ENCODE assay signal across 18 cellular contexts in genomic region chr19:47510516-47511127, GRCh38. TPM values are rescaled to one million over a fixed set of nuclear protein-coding genes. Genes with fewer than 3 reads are reported as not detected.
DNase-seq lines count a peak whose midpoint lies in the region; ATAC-seq and TF ChIP-seq lines count a peak whose summit lies in the region.
"Had no signal": no experiment of that assay in that cellular context is flagged by ENCODE, and none has a peak within 500 bp of the region (broad histone marks: within the 10 kb centered on the region; RNA-seq: fewer than 3 reads in every experiment).

No MANE protein-coding gene starts in this region.

- in situ Hi-C loops in G401 (cut with HindIII; ENCODE audit: low sequenced_read_pairs): no loop called here

- ATAC-seq in activated T-helper 17 cell treated with anti-CD3 and anti-CD28 coated beads, Interleukin-2, amount 50 U/mL, for 72 hours (replicated peaks): no peak
- no peak for ATAC-seq in stimulated activated effector memory CD8-positive, alpha-beta T cell treated with anti-CD3 and anti-CD28 coated beads, Interleukin-12 subunit alpha, Interleukin-12 subunit beta, amount 100 ng/mL, for 72 hours
- ATAC-seq in HG03045 (IDR thresholded peaks at IDR 0.05; ENCODE audit: unreplicated experiment) (no peak), GM18867 (IDR thresholded peaks at IDR 0.05; ENCODE audit: unreplicated experiment) (no peak)
- ATAC-seq: activated CD4-positive, alpha-beta T cell treated with anti-CD3 and anti-CD28 coated beads for 36 hours; GM12878; naive thymus-derived CD4-positive, alpha-beta T cell; stimulated activated naive CD8-positive, alpha-beta T cell treated with anti-CD3 and anti-CD28 coated beads, Interleukin-15, amount 100 ng/mL, for 72 hours had no signal

- TF ChIP-seq CTCF in glutamatergic neuron (IDR thresholded peaks at IDR 0.05; ENCODE audit: partially characterized antibody, unreplicated experiment): no peak

- H3K4me1 Mint-ChIP-seq in activated T-helper 17 cell treated with anti-CD3 and anti-CD28 coated beads, Interleukin-2, amount 50 U/mL, for 72 hours: peaks cover 20% of the 10 kb centered on the region
- peaks cover 56% of the 10 kb centered on the region for H3K4me1 Mint-ChIP-seq in glutamatergic neuron (ENCODE audit: low read depth, unreplicated experiment)
- peaks cover 71% of the 10 kb centered on the region for H3K4me1 Mint-ChIP-seq in stimulated activated effector memory CD8-positive, alpha-beta T cell treated with anti-CD3 and anti-CD28 coated beads, Interleukin-12 subunit alpha, Interleukin-12 subunit beta, amount 100 ng/mL, for 72 hours

- H3K9me3 Mint-ChIP-seq in activated T-helper 17 cell treated with anti-CD3 and anti-CD28 coated beads, Interleukin-2, amount 50 U/mL, for 72 hours: no peaks in the 10 kb centered on the region
- peaks cover 31% of the 10 kb centered on the region for H3K9me3 Mint-ChIP-seq in glutamatergic neuron (ENCODE audit: unreplicated experiment)
- H3K9me3 Mint-ChIP-seq in stimulated activated effector memory CD8-positive, alpha-beta T cell treated with anti-CD3 and anti-CD28 coated beads, Interleukin-12 subunit alpha, Interleukin-12 subunit beta, amount 100 ng/mL, for 72 hours: no peaks in the 10 kb centered on the region
- H3K9me3 Mint-ChIP-seq: stimulated activated naive CD8-positive, alpha-beta T cell treated with anti-CD3 and anti-CD28 coated beads, Interleukin-15, amount 100 ng/mL, for 72 hours had no signal

- H3K27me3 Mint-ChIP-seq in activated T-helper 17 cell treated with anti-CD3 and anti-CD28 coated beads, Interleukin-2, amount 50 U/mL, for 72 hours: no peaks in the 10 kb centered on the region
- H3K27me3 Mint-ChIP-seq in glutamatergic neuron (ENCODE audit: unreplicated experiment): peaks cover 24% of the 10 kb centered on the region
- H3K27me3 Mint-ChIP-seq: activated CD4-positive, alpha-beta T cell treated with anti-CD3 and anti-CD28 coated beads for 36 hours; stimulated activated naive CD8-positive, alpha-beta T cell treated with anti-CD3 and anti-CD28 coated beads, Interleukin-15, amount 100 ng/mL, for 72 hours had no signal

- H3K4me3 Mint-ChIP-seq in activated T-helper 17 cell treated with anti-CD3 and anti-CD28 coated beads, Interleukin-2, amount 50 U/mL, for 72 hours: no peak overlapping the region
- peak overlapping the region; percentile 90 for H3K4me3 Mint-ChIP-seq in glutamatergic neuron (ENCODE audit: unreplicated experiment)
- no peak overlapping the region for H3K4me3 Mint-ChIP-seq in stimulated activated effector memory CD8-positive, alpha-beta T cell treated with anti-CD3 and anti-CD28 coated beads, Interleukin-12 subunit alpha, Interleukin-12 subunit beta, amount 100 ng/mL, for 72 hours
- H3K4me3 Mint-ChIP-seq: activated CD4-positive, alpha-beta T cell treated with anti-CD3 and anti-CD28 coated beads for 36 hours; stimulated activated naive CD8-positive, alpha-beta T cell treated with anti-CD3 and anti-CD28 coated beads, Interleukin-15, amount 100 ng/mL, for 72 hours had no signal

- peaks cover 13% of the 10 kb centered on the region for H3K36me3 Mint-ChIP-seq in activated T-helper 17 cell treated with anti-CD3 and anti-CD28 coated beads, Interleukin-2, amount 50 U/mL, for 72 hours (ENCODE audit: low read depth)
- H3K36me3 Mint-ChIP-seq in glutamatergic neuron (ENCODE audit: unreplicated experiment): no peaks in the 10 kb centered on the region
- peaks cover 32% of the 10 kb centered on the region for H3K36me3 Mint-ChIP-seq in stimulated activated effector memory CD8-positive, alpha-beta T cell treated with anti-CD3 and anti-CD28 coated beads, Interleukin-12 subunit alpha, Interleukin-12 subunit beta, amount 100 ng/mL, for 72 hours

- peak; percentile 59 for DNase-seq in G401 (ENCODE audit: low spot score)
- no peak for DNase-seq in glutamatergic neuron
- DNase-seq in stimulated activated effector memory CD8-positive, alpha-beta T cell treated with anti-CD3 and anti-CD28 coated beads, Interleukin-12 subunit alpha, Interleukin-12 subunit beta, amount 100 ng/mL, for 72 hours (ENCODE audit: low spot score in 2 of 2): no peak
- no peak for DNase-seq in NCI-H69 (lab: John Stamatoyannopoulos, UW)
- no peak for DNase-seq in DMS53 treated with DMSO at 0.1 percent for 48 hours (lab: John Stamatoyannopoulos, UW; ENCODE audit: unreplicated experiment)
- DNase-seq: activated CD4-positive, alpha-beta T cell treated with anti-CD3 and anti-CD28 coated beads for 36 hours; activated naive CD4-positive, alpha-beta T cell; Calu3; NCI-H510A; stimulated activated CD4-positive, alpha-beta T cell treated with anti-CD3 and anti-CD28 coated beads, Interleukin-2, amount 100 ng/mL, for 24 hours; stimulated activated naive CD8-positive, alpha-beta T cell treated with anti-CD3 and anti-CD28 coated beads, Interleukin-15, amount 100 ng/mL, for 72 hours had no signal

- H3K27ac Mint-ChIP-seq in activated T-helper 17 cell treated with anti-CD3 and anti-CD28 coated beads, Interleukin-2, amount 50 U/mL, for 72 hours: peak overlapping the region; percentile 8
- H3K27ac Mint-ChIP-seq in glutamatergic neuron (ENCODE audit: unreplicated experiment): peak overlapping the region; percentile 97
- peak overlapping the region; percentile 99 for H3K27ac Mint-ChIP-seq in stimulated activated effector memory CD8-positive, alpha-beta T cell treated with anti-CD3 and anti-CD28 coated beads, Interleukin-12 subunit alpha, Interleukin-12 subunit beta, amount 100 ng/mL, for 72 hours
- H3K27ac Mint-ChIP-seq: activated CD4-positive, alpha-beta T cell treated with anti-CD3 and anti-CD28 coated beads for 36 hours had no signal

RNA-seq across cellular contexts. Expression of gene NAPA, which starts 4.2 kb away (rescaled TPM):
- total RNA-seq in G401 (2014; rRNA removed; shearing (Covaris generic)): 54.7 and 75.9 TPM in 2 replicates
- 10 to 100 TPM; 33.7 to 72.4 TPM for total RNA-seq in activated T-helper 17 cell treated with anti-CD3 and anti-CD28 coated beads, Interleukin-2, amount 50 U/mL, for 72 hours
- total RNA-seq in glutamatergic neuron (ENCODE audit: unreplicated experiment): 262 TPM

RNA-seq across cellular contexts. Expression of gene KPTN, which starts 26.6 kb away (rescaled TPM):
- 31.5 and 44.5 TPM in 2 replicates for total RNA-seq in G401 (2014; rRNA removed; shearing (Covaris generic))
- total RNA-seq in activated T-helper 17 cell treated with anti-CD3 and anti-CD28 coated beads, Interleukin-2, amount 50 U/mL, for 72 hours: 10 to 100 TPM; 12.9 to 17.7 TPM
- 51.2 TPM for total RNA-seq in glutamatergic neuron (ENCODE audit: unreplicated experiment)

RNA-seq across cellular contexts. Expression of gene SLC8A2, which starts 38.9 kb away (rescaled TPM):
- 3.5 and 3.8 TPM in 2 replicates for total RNA-seq in G401 (2014; rRNA removed; shearing (Covaris generic))
- under 1 TPM; 0.06 to 0.50 TPM for total RNA-seq in activated T-helper 17 cell treated with anti-CD3 and anti-CD28 coated beads, Interleukin-2, amount 50 U/mL, for 72 hours
- 115 TPM for total RNA-seq in glutamatergic neuron (ENCODE audit: unreplicated experiment)
- total RNA-seq: endothelial cell of umbilical vein, GM12878, SJSA1 had no signal

Comparison
In these comparisons a context has a peak if more than half of its experiments do, and no peak if none do; other contexts are left out.
1. H3K27ac Mint-ChIP-seq: peak in every context shown above with its lines; median percentile 99 in stimulated activated effector memory CD8-positive, alpha-beta T cell treated with anti-CD3 and anti-CD28 coated beads, Interleukin-12 subunit alpha, Interleukin-12 subunit beta, amount 100 ng/mL, for 72 hours; 97 in glutamatergic neuron; 8 in activated T-helper 17 cell treated with anti-CD3 and anti-CD28 coated beads, Interleukin-2, amount 50 U/mL, for 72 hours.
2. RNA of gene SLC8A2, which starts 38.9 kb away (total RNA-seq): 115 TPM in glutamatergic neuron (single experiment); 3.5 to 3.8 TPM in G401 and 0.06 to 0.50 TPM in activated T-helper 17 cell treated with anti-CD3 and anti-CD28 coated beads, Interleukin-2, amount 50 U/mL, for 72 hours; every median in the first group is over 10 times any median in the second.